ENCODE assay signal across 26 cellular contexts in the genomic region with DNA sequence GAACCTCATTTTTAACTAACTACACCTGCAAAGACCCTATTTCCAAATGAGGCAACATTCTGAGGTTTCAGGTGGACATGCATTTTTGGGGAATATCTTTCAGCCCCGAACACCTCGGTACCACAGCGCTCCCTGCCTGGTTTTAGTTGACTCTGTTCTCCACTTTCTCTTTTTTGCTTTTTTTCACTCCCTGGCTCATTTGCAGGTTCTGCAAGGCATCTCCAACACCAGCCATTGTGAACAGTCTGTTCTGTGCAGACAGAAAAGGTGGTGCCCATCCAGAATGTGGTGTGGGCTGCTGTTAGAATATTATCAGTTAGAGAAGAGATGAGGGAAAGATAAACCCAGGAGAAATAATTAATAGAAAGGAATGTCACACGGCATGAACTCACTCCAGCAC.
"Had no signal": no experiment of that assay in that cellular context is flagged by ENCODE, and none has a peak within 500 bp of the region (broad histone marks: within the 10 kb centered on the region; RNA-seq: fewer than 3 reads in every experiment).

No MANE protein-coding gene starts in this region.

- H3K27me3 ChIP-seq: left lung, ovary, stomach, testis, thyroid gland, upper lobe of left lung, vagina had no signal

- H3K27ac Mint-ChIP-seq: mesothelial cell of epicardium; naive thymus-derived CD4-positive, alpha-beta T cell; stimulated activated naive B cell treated with anti-CD40 and anti-IgM and Interleukin-4, amounts not matched to agents 10 μg/mL and 1 μg/mL and 100 μg/mL, for 72 hours had no signal

- H3K9me3 ChIP-seq: ovary, prostate gland, testis, thyroid gland, vagina had no signal

- ATAC-seq: left colon; left lung; mucosa of descending colon; naive thymus-derived CD4-positive, alpha-beta T cell; right cardiac atrium; sciatic nerve; stimulated activated naive B cell treated with anti-CD40 and anti-IgM and Interleukin-4, amounts not matched to agents 10 μg/mL and 1 μg/mL and 100 μg/mL, for 72 hours; stimulated activated naive CD8-positive, alpha-beta T cell treated with anti-CD3 and anti-CD28 coated beads, Interleukin-15, Interleukin-2, amounts not matched to agents 100 U/mL and 50 U/mL, for 24 hours had no signal

- DNase-seq: hippocampal formation; left colon; left lung; mesendoderm; mucosa of descending colon; naive thymus-derived CD4-positive, alpha-beta T cell; ovary; retina; right cardiac atrium; stimulated activated CD4-positive, alpha-beta T cell treated with anti-CD3 and anti-CD28 coated beads, Interleukin-12 subunit alpha, Interleukin-12 subunit beta, amount 100 ng/mL, for 4 hours; stimulated activated CD4-positive, alpha-beta T cell treated with anti-CD3 and anti-CD28 coated beads, Interleukin-15, amount 100 ng/mL, for 24 hours; stimulated activated CD4-positive, alpha-beta T cell treated with anti-CD3 and anti-CD28 coated beads, Interleukin-2, amount 100 ng/mL, for 24 hours; stimulated activated CD4-positive, alpha-beta T cell treated with anti-CD3 and anti-CD28 coated beads, Interleukin-4, amount 100 ng/mL, for 1 hour; stimulated activated naive B cell treated with anti-CD40 and anti-IgM and Interleukin-4, amounts not matched to agents 10 μg/mL and 1 μg/mL and 100 μg/mL, for 72 hours; stimulated activated naive CD8-positive, alpha-beta T cell treated with anti-CD3 and anti-CD28 coated beads, Interleukin-15, Interleukin-2, amounts not matched to agents 100 U/mL and 50 U/mL, for 24 hours; stomach; testis; thyroid gland; transverse colon; upper lobe of left lung had no signal

- H3K4me3 Mint-ChIP-seq: mesothelial cell of epicardium; naive thymus-derived CD4-positive, alpha-beta T cell; stimulated activated naive B cell treated with anti-CD40 and anti-IgM and Interleukin-4, amounts not matched to agents 10 μg/mL and 1 μg/mL and 100 μg/mL, for 72 hours had no signal

- H3K4me3 ChIP-seq: left lung, lung, mucosa of descending colon, ovary, prostate gland, skin epidermis, stomach, testis, thyroid gland, transverse colon, upper lobe of left lung, vagina had no signal

- H3K27ac ChIP-seq: left lung, ovary, prostate gland, skin epidermis, stomach, testis, thyroid gland, transverse colon, upper lobe of left lung, vagina had no signal

- H3K36me3 ChIP-seq: left lung, ovary, prostate gland, stomach, thyroid gland, transverse colon, upper lobe of left lung, vagina had no signal

- H3K4me1 ChIP-seq: left lung, prostate gland, stomach, testis, thyroid gland, transverse colon, upper lobe of left lung, vagina had no signal

- H3K4me1 Mint-ChIP-seq: mesothelial cell of epicardium; naive thymus-derived CD4-positive, alpha-beta T cell; stimulated activated naive B cell treated with anti-CD40 and anti-IgM and Interleukin-4, amounts not matched to agents 10 μg/mL and 1 μg/mL and 100 μg/mL, for 72 hours had no signal
